1 cellular context compared by ENCODE assay signal in the genomic region with DNA sequence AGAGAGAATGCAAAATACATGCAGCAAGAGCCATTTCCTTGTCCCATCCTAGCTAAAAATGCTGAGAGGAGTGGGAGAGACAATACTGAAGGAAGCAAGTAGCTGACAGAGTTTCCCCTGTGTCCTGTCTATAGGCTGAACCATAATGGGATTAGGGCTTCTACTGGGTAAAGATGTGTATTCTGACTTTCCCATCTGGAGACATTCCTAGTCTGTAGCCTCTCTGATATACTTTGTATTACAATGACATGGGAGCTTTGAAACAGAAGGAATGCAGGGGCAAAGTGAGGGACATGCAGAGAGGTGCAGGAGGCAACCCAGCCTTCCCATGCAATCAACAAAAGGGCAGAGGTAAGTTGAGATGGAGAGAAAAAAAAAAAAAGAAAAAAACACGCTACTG.
A peak's percentile ranks its signal among the peaks of the same experiment; 100 is the strongest.
TF ChIP-seq lines count a peak whose summit lies in the region.

No MANE protein-coding gene starts in this region.

TF ChIP-seq in GM23338, 12 proteins besides CTCF, POLR2A, EP300 and RAD21 (continued from another document):
- TF ChIP-seq, protein P1, sequence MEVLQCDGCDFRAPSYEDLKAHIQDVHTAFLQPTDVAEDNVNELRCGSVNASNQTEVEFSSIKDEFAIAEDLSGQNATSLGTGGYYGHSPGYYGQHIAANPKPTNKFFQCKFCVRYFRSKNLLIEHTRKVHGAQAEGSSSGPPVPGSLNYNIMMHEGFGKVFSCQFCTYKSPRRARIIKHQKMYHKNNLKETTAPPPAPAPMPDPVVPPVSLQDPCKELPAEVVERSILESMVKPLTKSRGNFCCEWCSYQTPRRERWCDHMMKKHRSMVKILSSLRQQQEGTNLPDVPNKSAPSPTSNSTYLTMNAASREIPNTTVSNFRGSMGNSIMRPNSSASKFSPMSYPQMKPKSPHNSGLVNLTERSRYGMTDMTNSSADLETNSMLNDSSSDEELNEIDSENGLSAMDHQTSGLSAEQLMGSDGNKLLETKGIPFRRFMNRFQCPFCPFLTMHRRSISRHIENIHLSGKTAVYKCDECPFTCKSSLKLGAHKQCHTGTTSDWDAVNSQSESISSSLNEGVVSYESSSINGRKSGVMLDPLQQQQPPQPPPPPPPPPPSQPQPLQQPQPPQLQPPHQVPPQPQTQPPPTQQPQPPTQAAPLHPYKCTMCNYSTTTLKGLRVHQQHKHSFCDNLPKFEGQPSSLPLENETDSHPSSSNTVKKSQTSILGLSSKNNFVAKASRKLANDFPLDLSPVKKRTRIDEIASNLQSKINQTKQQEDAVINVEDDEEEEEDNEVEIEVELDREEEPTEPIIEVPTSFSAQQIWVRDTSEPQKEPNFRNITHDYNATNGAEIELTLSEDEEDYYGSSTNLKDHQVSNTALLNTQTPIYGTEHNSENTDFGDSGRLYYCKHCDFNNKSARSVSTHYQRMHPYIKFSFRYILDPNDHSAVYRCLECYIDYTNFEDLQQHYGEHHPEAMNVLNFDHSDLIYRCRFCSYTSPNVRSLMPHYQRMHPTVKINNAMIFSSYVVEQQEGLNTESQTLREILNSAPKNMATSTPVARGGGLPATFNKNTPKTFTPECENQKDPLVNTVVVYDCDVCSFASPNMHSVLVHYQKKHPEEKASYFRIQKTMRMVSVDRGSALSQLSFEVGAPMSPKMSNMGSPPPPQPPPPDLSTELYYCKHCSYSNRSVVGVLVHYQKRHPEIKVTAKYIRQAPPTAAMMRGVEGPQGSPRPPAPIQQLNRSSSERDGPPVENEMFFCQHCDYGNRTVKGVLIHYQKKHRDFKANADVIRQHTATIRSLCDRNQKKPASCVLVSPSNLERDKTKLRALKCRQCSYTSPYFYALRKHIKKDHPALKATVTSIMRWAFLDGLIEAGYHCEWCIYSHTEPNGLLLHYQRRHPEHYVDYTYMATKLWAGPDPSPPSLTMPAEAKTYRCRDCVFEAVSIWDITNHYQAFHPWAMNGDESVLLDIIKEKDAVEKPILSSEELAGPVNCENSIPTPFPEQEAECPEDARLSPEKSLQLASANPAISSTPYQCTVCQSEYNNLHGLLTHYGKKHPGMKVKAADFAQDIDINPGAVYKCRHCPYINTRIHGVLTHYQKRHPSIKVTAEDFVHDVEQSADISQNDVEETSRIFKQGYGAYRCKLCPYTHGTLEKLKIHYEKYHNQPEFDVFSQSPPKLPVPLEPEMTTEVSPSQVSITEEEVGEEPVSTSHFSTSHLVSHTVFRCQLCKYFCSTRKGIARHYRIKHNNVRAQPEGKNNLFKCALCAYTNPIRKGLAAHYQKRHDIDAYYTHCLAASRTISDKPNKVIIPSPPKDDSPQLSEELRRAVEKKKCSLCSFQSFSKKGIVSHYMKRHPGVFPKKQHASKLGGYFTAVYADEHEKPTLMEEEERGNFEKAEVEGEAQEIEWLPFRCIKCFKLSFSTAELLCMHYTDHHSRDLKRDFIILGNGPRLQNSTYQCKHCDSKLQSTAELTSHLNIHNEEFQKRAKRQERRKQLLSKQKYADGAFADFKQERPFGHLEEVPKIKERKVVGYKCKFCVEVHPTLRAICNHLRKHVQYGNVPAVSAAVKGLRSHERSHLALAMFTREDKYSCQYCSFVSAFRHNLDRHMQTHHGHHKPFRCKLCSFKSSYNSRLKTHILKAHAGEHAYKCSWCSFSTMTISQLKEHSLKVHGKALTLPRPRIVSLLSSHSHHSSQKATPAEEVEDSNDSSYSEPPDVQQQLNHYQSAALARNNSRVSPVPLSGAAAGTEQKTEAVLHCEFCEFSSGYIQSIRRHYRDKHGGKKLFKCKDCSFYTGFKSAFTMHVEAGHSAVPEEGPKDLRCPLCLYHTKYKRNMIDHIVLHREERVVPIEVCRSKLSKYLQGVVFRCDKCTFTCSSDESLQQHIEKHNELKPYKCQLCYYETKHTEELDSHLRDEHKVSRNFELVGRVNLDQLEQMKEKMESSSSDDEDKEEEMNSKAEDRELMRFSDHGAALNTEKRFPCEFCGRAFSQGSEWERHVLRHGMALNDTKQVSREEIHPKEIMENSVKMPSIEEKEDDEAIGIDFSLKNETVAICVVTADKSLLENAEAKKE (CRISPR knock-in tag; IDR thresholded peaks at IDR 0.05) = peak; percentile 95
- TF ChIP-seq EZH2phosphoT487 (IDR thresholded peaks at IDR 0.05; ENCODE audit: unreplicated experiment) (no peak), ZNF331 (CRISPR knock-in tag; IDR thresholded peaks at IDR 0.05; ENCODE audit: low read depth) (no peak), STAT1 (IDR thresholded peaks at IDR 0.05; ENCODE audit: unreplicated experiment) (no peak), JUNB (IDR thresholded peaks at IDR 0.05; ENCODE audit: unreplicated experiment) (no peak), NANOG (IDR thresholded peaks at IDR 0.05; ENCODE audit: borderline replicate concordance) (peak; percentile 78), ZNF114 (CRISPR knock-in tag; IDR thresholded peaks at IDR 0.05) (0 out of 2 replicates have a peak, but pooled peaks have one; percentile 11)
- TF ChIP-seq, protein P2, sequence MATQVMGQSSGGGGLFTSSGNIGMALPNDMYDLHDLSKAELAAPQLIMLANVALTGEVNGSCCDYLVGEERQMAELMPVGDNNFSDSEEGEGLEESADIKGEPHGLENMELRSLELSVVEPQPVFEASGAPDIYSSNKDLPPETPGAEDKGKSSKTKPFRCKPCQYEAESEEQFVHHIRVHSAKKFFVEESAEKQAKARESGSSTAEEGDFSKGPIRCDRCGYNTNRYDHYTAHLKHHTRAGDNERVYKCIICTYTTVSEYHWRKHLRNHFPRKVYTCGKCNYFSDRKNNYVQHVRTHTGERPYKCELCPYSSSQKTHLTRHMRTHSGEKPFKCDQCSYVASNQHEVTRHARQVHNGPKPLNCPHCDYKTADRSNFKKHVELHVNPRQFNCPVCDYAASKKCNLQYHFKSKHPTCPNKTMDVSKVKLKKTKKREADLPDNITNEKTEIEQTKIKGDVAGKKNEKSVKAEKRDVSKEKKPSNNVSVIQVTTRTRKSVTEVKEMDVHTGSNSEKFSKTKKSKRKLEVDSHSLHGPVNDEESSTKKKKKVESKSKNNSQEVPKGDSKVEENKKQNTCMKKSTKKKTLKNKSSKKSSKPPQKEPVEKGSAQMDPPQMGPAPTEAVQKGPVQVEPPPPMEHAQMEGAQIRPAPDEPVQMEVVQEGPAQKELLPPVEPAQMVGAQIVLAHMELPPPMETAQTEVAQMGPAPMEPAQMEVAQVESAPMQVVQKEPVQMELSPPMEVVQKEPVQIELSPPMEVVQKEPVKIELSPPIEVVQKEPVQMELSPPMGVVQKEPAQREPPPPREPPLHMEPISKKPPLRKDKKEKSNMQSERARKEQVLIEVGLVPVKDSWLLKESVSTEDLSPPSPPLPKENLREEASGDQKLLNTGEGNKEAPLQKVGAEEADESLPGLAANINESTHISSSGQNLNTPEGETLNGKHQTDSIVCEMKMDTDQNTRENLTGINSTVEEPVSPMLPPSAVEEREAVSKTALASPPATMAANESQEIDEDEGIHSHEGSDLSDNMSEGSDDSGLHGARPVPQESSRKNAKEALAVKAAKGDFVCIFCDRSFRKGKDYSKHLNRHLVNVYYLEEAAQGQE (IDR thresholded peaks at IDR 0.05; ENCODE audit: unreplicated experiment) = no peak
